9 cellular contexts compared by ENCODE assay signal in genomic region chr15:70701891-70702568, GRCh38.
DNase-seq lines count a peak whose midpoint lies in the region; ATAC-seq and TF ChIP-seq lines count a peak whose summit lies in the region.
"Had no signal": no experiment of that assay in that cellular context is flagged by ENCODE, and none has a peak within 500 bp of the region (broad histone marks: within the 10 kb centered on the region; RNA-seq: fewer than 3 reads in every experiment).

No MANE protein-coding gene starts in this region.

- H3K4me3 ChIP-seq in spleen (peak overlapping the region in 2 of 8 donors; percentile 3 to 42), H7 (ENCODE audit: insufficient read depth, low read depth, low read length) (no peak overlapping the region), BE2C (ENCODE audit: low read depth, low read length) (no peak overlapping the region)

- intact Hi-C loops in spleen (cut with DNase I; ENCODE audit: low total_unique reads), result no loop called here

- H3K4me1 ChIP-seq in spleen (peaks cover 0 to 71% (median 15%) of the 10 kb centered on the region in 6 donors), BE2C (no peaks in the 10 kb centered on the region)

- TF ChIP-seq POLR2A in spleen (IDR thresholded peaks at IDR 0.05), result peak in 1 of 3 donors; percentile 47

- no peak for ATAC-seq in HG03354 (IDR thresholded peaks at IDR 0.05; ENCODE audit: poor library complexity, severe bottlenecking, unreplicated experiment)

- H3K36me3 Mint-ChIP-seq in brain, result peaks cover under 1% of the 10 kb centered on the region

- H3K36me3 ChIP-seq in spleen, result no peaks in the 10 kb centered on the region
- H3K36me3 ChIP-seq in H7 (replicated peaks; ENCODE audit: control insufficient read depth, insufficient read depth, low read length), result no peaks in the 10 kb centered on the region
- H3K36me3 ChIP-seq in BE2C, result no peaks in the 10 kb centered on the region

- 66 to 86% (median 68%) methylated on average over 9 of the region's 9 CpGs for WGBS in spleen, 5 donors

- TF ChIP-seq CTCF in brain (conservative IDR thresholded peaks at IDR 0.05) (no peak), spleen (IDR thresholded peaks at IDR 0.05 in 8 of 11, conservative IDR thresholded peaks at IDR 0.05 in 3 of 11) (no peak), BE2C (IDR thresholded peaks at IDR 0.05; ENCODE audit: low read depth, low read length) (no peak)

- no peaks in the 10 kb centered on the region for H3K9me3 ChIP-seq in spleen
- no peaks in the 10 kb centered on the region for H3K9me3 ChIP-seq in BE2C

- peak overlapping the region; percentile 29 to 97 (median 79) for H3K27ac Mint-ChIP-seq in brain

- no peaks in the 10 kb centered on the region for H3K27me3 ChIP-seq in spleen (replicated peaks in 1 of 7)
- H3K27me3 ChIP-seq in H7 (ENCODE audit: control insufficient read depth, insufficient read depth, low read length), result no peaks in the 10 kb centered on the region
- peaks cover 9% of the 10 kb centered on the region for H3K27me3 ChIP-seq in BE2C

- H3K4me3 Mint-ChIP-seq in brain, result peak overlapping the region; percentile 50 to 84 (median 79)

- H3K27me3 Mint-ChIP-seq in brain, result peaks cover 4% of the 10 kb centered on the region

- peaks cover 55% of the 10 kb centered on the region for H3K4me1 Mint-ChIP-seq in brain

- peak overlapping the region in 7 of 8 donors; percentile 30 to 71 (median 45) for H3K27ac ChIP-seq in spleen

- DNase-seq in HPDE6-E6E7 (ENCODE audit: extremely low spot score) (peak; percentile 42), islet precursor cell (peak; percentile 55), spleen (no peak), NCI-H1048 (lab: John Stamatoyannopoulos, UW) (no peak), H7 (no peak), BE2C (no peak)
- DNase-seq: activated CD4-positive, CD25-positive, alpha-beta regulatory T cell had no signal

- peaks cover 0 to 2% (median 0%) of the 10 kb centered on the region in 5 experiments for H3K9me3 Mint-ChIP-seq in brain

Comparison
In these comparisons a context has a peak if more than half of its experiments do, and no peak if none do; other contexts are left out.
1. DNase-seq: peak in HPDE6-E6E7 (single experiment) and islet precursor cell (single experiment); none in spleen (single experiment), NCI-H1048 (single experiment), H7 (single experiment) and BE2C (single experiment).